ENCODE assay signal across 13 cellular contexts in the genomic region with DNA sequence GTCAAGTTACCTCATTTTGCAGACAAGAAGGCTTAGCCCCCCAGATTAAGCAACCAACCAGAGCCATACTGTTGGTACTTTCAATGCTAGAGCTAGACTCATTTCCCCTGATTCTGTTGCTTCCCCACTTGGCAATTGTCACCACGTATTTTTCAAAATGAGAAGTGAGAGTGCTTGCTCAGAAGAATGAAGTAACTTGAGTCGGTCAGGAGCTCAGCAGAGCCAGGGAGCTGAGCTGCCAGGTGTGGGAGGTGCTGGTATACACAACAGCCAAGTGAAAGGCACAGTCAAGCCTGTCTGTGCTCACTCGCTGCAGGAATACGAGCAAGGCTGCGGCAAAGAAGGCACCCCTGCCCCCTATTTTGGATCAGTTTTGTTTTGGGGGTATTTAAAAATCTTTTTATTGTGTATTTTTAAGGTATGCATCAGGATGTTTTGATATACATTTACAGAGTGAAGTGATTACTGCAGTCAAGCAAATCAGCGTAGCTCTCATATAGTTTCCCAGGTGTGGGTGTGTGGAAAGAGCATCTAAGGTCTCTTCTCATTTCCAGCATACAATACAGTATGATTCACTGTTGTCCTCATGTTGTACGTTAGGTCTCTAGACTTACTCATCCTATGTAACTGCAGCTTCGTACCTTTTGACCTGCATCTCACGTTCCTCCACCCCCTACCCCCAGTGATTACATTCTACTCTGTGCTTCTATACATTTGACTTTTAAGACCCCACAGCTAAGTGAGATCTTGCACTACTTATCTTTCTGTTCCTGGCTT.
A peak's percentile ranks its signal among the peaks of the same experiment; 100 is the strongest.
DNase-seq lines count a peak whose midpoint lies in the region; ATAC-seq, FAIRE-seq and TF ChIP-seq lines count a peak whose summit lies in the region.
"Had no signal": no experiment of that assay in that cellular context is flagged by ENCODE, and none has a peak within 500 bp of the region (broad histone marks: within the 10 kb centered on the region; RNA-seq: fewer than 3 reads in every experiment).

No MANE protein-coding gene starts in this region.

- H3K4me3 Mint-ChIP-seq in activated T-helper 17 cell treated with anti-CD3 and anti-CD28 coated beads, Interleukin-2, amount 50 U/mL, for 72 hours: no peak overlapping the region
- no peak overlapping the region for H3K4me3 Mint-ChIP-seq in activated T-cell treated with anti-CD3 and anti-CD28 coated beads, Interleukin-2, amount 50 U/mL, for 24 hours

- no peak overlapping the region for H3K27ac Mint-ChIP-seq in activated T-helper 17 cell treated with anti-CD3 and anti-CD28 coated beads, Interleukin-2, amount 50 U/mL, for 72 hours
- no peak overlapping the region for H3K27ac Mint-ChIP-seq in activated T-cell treated with anti-CD3 and anti-CD28 coated beads, Interleukin-2, amount 50 U/mL, for 24 hours

- no peaks in the 10 kb centered on the region for H3K9me3 Mint-ChIP-seq in activated T-helper 17 cell treated with anti-CD3 and anti-CD28 coated beads, Interleukin-2, amount 50 U/mL, for 72 hours
- no peaks in the 10 kb centered on the region for H3K9me3 Mint-ChIP-seq in activated T-cell treated with anti-CD3 and anti-CD28 coated beads, Interleukin-2, amount 50 U/mL, for 24 hours

- peaks cover 61% of the 10 kb centered on the region for H3K36me3 Mint-ChIP-seq in activated T-helper 17 cell treated with anti-CD3 and anti-CD28 coated beads, Interleukin-2, amount 50 U/mL, for 72 hours (ENCODE audit: low read depth)
- peaks cover 63% of the 10 kb centered on the region for H3K36me3 Mint-ChIP-seq in activated T-cell treated with anti-CD3 and anti-CD28 coated beads, Interleukin-2, amount 50 U/mL, for 24 hours (ENCODE audit: low read depth)

- peak; percentile 49 for DNase-seq in GM12891 (ENCODE audit: insufficient read length, low spot score)
- DNase-seq in DMS114 treated with DMSO at 0.1 percent for 48 hours (lab: John Stamatoyannopoulos, UW; ENCODE audit: unreplicated experiment): no peak
- DNase-seq in frontal cortex (ENCODE audit: low spot score in 2 of 2): no peak
- DNase-seq in DMS53 (lab: John Stamatoyannopoulos, UW): no peak
- DNase-seq in activated T-cell treated with anti-CD3 and anti-CD28 coated beads, Interleukin-2, amount 50 U/mL, for 24 hours: no peak
- DNase-seq: activated T-cell treated with anti-CD3 and anti-CD28 coated beads, Interleukin-2, amount 50 U/mL, for 1 hour; BE2C; NCI-H226; stimulated activated CD4-positive, alpha-beta T cell treated with anti-CD3 and anti-CD28 coated beads, Interleukin-2, amount 100 ng/mL, for 48 hours; T-helper 9 cell had no signal

- no peaks in the 10 kb centered on the region for H3K27me3 Mint-ChIP-seq in activated T-helper 17 cell treated with anti-CD3 and anti-CD28 coated beads, Interleukin-2, amount 50 U/mL, for 72 hours
- no peaks in the 10 kb centered on the region for H3K27me3 Mint-ChIP-seq in activated T-cell treated with anti-CD3 and anti-CD28 coated beads, Interleukin-2, amount 50 U/mL, for 24 hours

- no peaks in the 10 kb centered on the region for H3K4me1 Mint-ChIP-seq in activated T-helper 17 cell treated with anti-CD3 and anti-CD28 coated beads, Interleukin-2, amount 50 U/mL, for 72 hours
- H3K4me1 Mint-ChIP-seq in activated T-cell treated with anti-CD3 and anti-CD28 coated beads, Interleukin-2, amount 50 U/mL, for 24 hours (ENCODE audit: low read depth): no peaks in the 10 kb centered on the region

- FAIRE-seq in GM12891 (lab: Jason Lieb, UNC) (peak; percentile 91), frontal cortex (lab: Jason Lieb, UNC) (no peak)

- no peak for TF ChIP-seq POLR2A in GM12891 (IDR thresholded peaks at IDR 0.05; ENCODE audit: low read depth, low read length)

- peak; percentile 77 for ATAC-seq in GM21423 (IDR thresholded peaks at IDR 0.05; ENCODE audit: unreplicated experiment)
- ATAC-seq in HG03159 (IDR thresholded peaks at IDR 0.05; ENCODE audit: unreplicated experiment): peak; percentile 86
- ATAC-seq in activated T-helper 17 cell treated with anti-CD3 and anti-CD28 coated beads, Interleukin-2, amount 50 U/mL, for 72 hours (replicated peaks): peak; percentile 64

TF ChIP-seq in GM12891, 5 proteins besides CTCF, POLR2A, EP300 and RAD21:
- TF ChIP-seq POU2F2 (IDR thresholded peaks at IDR 0.05; ENCODE audit: low read depth, low read length) (no peak), SPI1 (IDR thresholded peaks at IDR 0.05; ENCODE audit: low read depth, low read length) (peak; percentile 91)
